In the genomic region with DNA sequence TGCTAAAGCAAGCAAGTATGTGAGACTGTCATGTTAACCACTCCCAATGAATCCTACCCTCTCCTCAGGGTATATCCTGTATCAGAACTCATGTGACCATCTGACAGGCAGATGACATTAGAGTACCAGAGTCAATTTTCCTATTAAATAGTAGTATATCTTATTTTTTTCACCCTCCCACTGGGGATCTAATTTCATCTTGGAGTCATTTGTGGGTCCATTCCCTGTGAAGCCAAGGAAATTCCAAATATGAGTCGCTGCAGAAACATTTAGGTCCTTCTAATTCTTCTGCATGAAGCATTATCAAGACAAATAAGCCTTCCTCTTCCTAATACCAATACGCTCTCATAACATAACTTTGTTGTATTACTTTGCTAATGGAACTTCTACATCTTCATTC, we compare ENCODE assay signal across 21 cellular contexts. TPM values are rescaled to one million over a fixed set of nuclear protein-coding genes. Genes with fewer than 3 reads are reported as not detected.
DNase-seq lines count a peak whose midpoint lies in the region; ATAC-seq, FAIRE-seq and TF ChIP-seq lines count a peak whose summit lies in the region.
"Had no signal": no experiment of that assay in that cellular context is flagged by ENCODE, and none has a peak within 500 bp of the region (broad histone marks: within the 10 kb centered on the region; RNA-seq: fewer than 3 reads in every experiment).

No MANE protein-coding gene starts in this region.

- no peaks in the 10 kb centered on the region for H3K4me1 ChIP-seq in mammary epithelial cell (ENCODE audit: insufficient read depth, low read length)
- no peaks in the 10 kb centered on the region for H3K4me1 ChIP-seq in transverse colon
- H3K4me1 ChIP-seq: gastrocnemius medialis had no signal

- H3K27me3 ChIP-seq in mammary epithelial cell (ENCODE audit: insufficient read depth, low read length) = peaks cover 2% of the 10 kb centered on the region
- H3K27me3 ChIP-seq in transverse colon = no peaks in the 10 kb centered on the region
- H3K27me3 ChIP-seq: brain microvascular endothelial cell, gastrocnemius medialis, MG63 had no signal

- TF ChIP-seq POLR2A in GM12892 (IDR thresholded peaks at IDR 0.05; ENCODE audit: low read depth, low read length) = no peak
- no peak for TF ChIP-seq POLR2A in transverse colon (IDR thresholded peaks at IDR 0.05)

- CTCF ChIA-PET in MCF 10A (lab: Yijun Ruan, JAX) (no interaction called here), mammary epithelial cell (lab: Charles Lee; ENCODE audit: low non-redundant PET) (no interaction called here)

- dilution Hi-C loops in mammary epithelial cell (cut with HindIII; ENCODE audit: low sequenced_read_pairs) = no loop called here

- intact Hi-C loops in MCF 10A (cut with micrococcal nuclease) (no loop called here), mammary epithelial cell (cut with micrococcal nuclease) (no loop called here), transverse colon (cut with DNase I; ENCODE audit: low total_unique reads) (no loop called here)

- in situ Hi-C loops in mammary epithelial cell (cut with MboI; ENCODE audit: low sequenced_read_pairs in 2 of 2) = no loop called here
- in situ Hi-C loops in transverse colon (cut with MboI; ENCODE audit: low pct_ligation_motif_present in 1 of 4, low pct_unique_long_range_greater_than_20kb in 1 of 4, low sequenced_read_pairs in 3 of 4) = no loop called here

- no peaks in the 10 kb centered on the region for H4K20me1 ChIP-seq in mammary epithelial cell (ENCODE audit: insufficient read depth, low read length)

- no peak overlapping the region for H2AFZ ChIP-seq in mammary epithelial cell (ENCODE audit: low read depth, low read length)

- no peak overlapping the region for H3K9ac ChIP-seq in mammary epithelial cell (ENCODE audit: insufficient read depth, low read length)

- 70% methylated on average over 2 of the region's 2 CpGs for WGBS in mammary epithelial cell (ENCODE audit: low coverage, missing lambda C conversion rate)
- WGBS in transverse colon (ENCODE audit: low coverage in 1 of 2), 2 donors = 86 to 87% methylated on average over 2 of the region's 2 CpGs

- no peak overlapping the region for H3K4me3 Mint-ChIP-seq in MCF 10A (ENCODE audit: unreplicated experiment)
- H3K4me3 Mint-ChIP-seq: CD8-positive, alpha-beta T cell; stimulated activated naive CD8-positive, alpha-beta T cell treated with anti-CD3 and anti-CD28 coated beads, Interleukin-15, amount 100 ng/mL, for 72 hours had no signal

- H3K9me3 ChIP-seq in mammary epithelial cell (replicated peaks; ENCODE audit: insufficient read depth, low read length) = no peaks in the 10 kb centered on the region
- H3K9me3 ChIP-seq in transverse colon = no peaks in the 10 kb centered on the region
- H3K9me3 ChIP-seq: gastrocnemius medialis, MG63 had no signal

- peaks cover 5% of the 10 kb centered on the region for H3K9me3 Mint-ChIP-seq in MCF 10A (ENCODE audit: unreplicated experiment)
- H3K9me3 Mint-ChIP-seq: CD8-positive, alpha-beta T cell; stimulated activated naive CD8-positive, alpha-beta T cell treated with anti-CD3 and anti-CD28 coated beads, Interleukin-15, amount 100 ng/mL, for 72 hours had no signal

- H3K4me2 ChIP-seq in mammary epithelial cell (ENCODE audit: insufficient read depth, low read depth, low read length) = no peak overlapping the region
- H3K4me2 ChIP-seq: smooth muscle cell had no signal

- BruUV-seq in MCF 10A (replicated peaks; lab: Mats Ljungman, UMichigan) (no TSS peak), mammary epithelial cell (replicated peaks; lab: Mats Ljungman, UMichigan) (no TSS peak)

- H3K4me1 Mint-ChIP-seq in MCF 10A (ENCODE audit: insufficient read depth, unreplicated experiment) = no peaks in the 10 kb centered on the region
- H3K4me1 Mint-ChIP-seq: stimulated activated naive CD8-positive, alpha-beta T cell treated with anti-CD3 and anti-CD28 coated beads, Interleukin-15, amount 100 ng/mL, for 72 hours had no signal

- H3K79me2 ChIP-seq in mammary epithelial cell (ENCODE audit: insufficient read depth, low read length) = no peaks in the 10 kb centered on the region

- no peak for TF ChIP-seq EP300 in transverse colon (IDR thresholded peaks at IDR 0.05; ENCODE audit: low read depth)

- no peak for FAIRE-seq in GM12892 (lab: Jason Lieb, UNC)
- FAIRE-seq: islet of Langerhans had no signal

- no peaks in the 10 kb centered on the region for H3K36me3 Mint-ChIP-seq in MCF 10A (ENCODE audit: insufficient read depth, unreplicated experiment)
- H3K36me3 Mint-ChIP-seq: CD8-positive, alpha-beta T cell had no signal

- ATAC-seq in GM21576 (IDR thresholded peaks at IDR 0.05; ENCODE audit: unreplicated experiment) = no peak
- ATAC-seq: CD8-positive, alpha-beta T cell; gastrocnemius medialis; Panc1; stimulated activated naive CD8-positive, alpha-beta T cell treated with anti-CD3 and anti-CD28 coated beads, Interleukin-15, amount 100 ng/mL, for 72 hours had no signal

- H3K27ac Mint-ChIP-seq in MCF 10A (ENCODE audit: low read depth, unreplicated experiment) = no peak overlapping the region
- H3K27ac Mint-ChIP-seq: CD8-positive, alpha-beta T cell; stimulated activated naive CD8-positive, alpha-beta T cell treated with anti-CD3 and anti-CD28 coated beads, Interleukin-15, amount 100 ng/mL, for 72 hours had no signal

- H3K27ac ChIP-seq in mammary epithelial cell (ENCODE audit: insufficient read depth, low read depth, low read length) (no peak overlapping the region), transverse colon (no peak overlapping the region)
- H3K27ac ChIP-seq: 22Rv1, brain microvascular endothelial cell, gastrocnemius medialis had no signal

- POLR2A ChIA-PET in MCF 10A (lab: Yijun Ruan, JAX) = no interaction called here

- H3K27me3 Mint-ChIP-seq in MCF 10A (ENCODE audit: insufficient read depth, unreplicated experiment) = no peaks in the 10 kb centered on the region

- DNase-seq in MCF 10A (ENCODE audit: unreplicated experiment) (peak; percentile 8), mammary epithelial cell (no peak), astrocyte of the hippocampus (ENCODE audit: low read depth, low spot score) (peak; percentile 72), hepatic stellate cell (ENCODE audit: low spot score) (peak; percentile 59), GM12892 (ENCODE audit: insufficient read length) (no peak), transverse colon (no peak)
- DNase-seq in activated CD8-positive, alpha-beta memory T cell treated with anti-CD3 and anti-CD28 coated beads, Interleukin-2, amount 50 U/mL, for 4 hours = no peak
- DNase-seq: activated CD8-positive, alpha-beta memory T cell treated with anti-CD3 and anti-CD28 coated beads for 24 hours; activated gamma-delta T cell; brain microvascular endothelial cell; CD8-positive, alpha-beta T cell; gastrocnemius medialis; MG63; NCI-H2029; NCI-H526 treated with DMSO at 0.1 percent for 48 hours; stimulated activated naive CD8-positive, alpha-beta T cell treated with anti-CD3 and anti-CD28 coated beads, Interleukin-15, amount 100 ng/mL, for 72 hours had no signal

- no peaks in the 10 kb centered on the region for H3K36me3 ChIP-seq in mammary epithelial cell (ENCODE audit: insufficient read depth, low read length)
- no peaks in the 10 kb centered on the region for H3K36me3 ChIP-seq in transverse colon
- H3K36me3 ChIP-seq: brain microvascular endothelial cell, gastrocnemius medialis, MG63 had no signal

- TF ChIP-seq CTCF in MCF 10A (IDR thresholded peaks at IDR 0.05; ENCODE audit: unreplicated experiment) (no peak), mammary epithelial cell (conservative IDR thresholded peaks at IDR 0.05 in 1 of 2, IDR thresholded peaks at IDR 0.05 in 1 of 2; ENCODE audit: extremely low read depth in 1 of 2, insufficient read depth in 1 of 2, low read depth in 1 of 2, low read length in 2 of 2) (no peak), transverse colon (IDR thresholded peaks at IDR 0.05) (no peak)

- H3K4me3 ChIP-seq in mammary epithelial cell (replicated peaks in 1 of 3; ENCODE audit: insufficient read depth in 1 of 3, low read depth in 2 of 3, low read length in 3 of 3) = no peak overlapping the region
- no peak overlapping the region for H3K4me3 ChIP-seq in transverse colon
- H3K4me3 ChIP-seq: gastrocnemius medialis, MG63, smooth muscle cell had no signal

RNA-seq across cellular contexts. Expression of a gene that starts 52.2 kb away (rescaled TPM):
- total RNA-seq in MCF 10A (2022) = 28.0 and 33.1 TPM in 2 replicates
- 100 to 1,000 TPM in 1 of 2 donors, 10 to 100 TPM in 1; 43.1 to 133 TPM for total RNA-seq in mammary epithelial cell
- polyA plus RNA-seq in mammary epithelial cell = 15.5 TPM
- polyA minus RNA-seq in mammary epithelial cell = 84.0 TPM
- 19.4 TPM for polyA plus RNA-seq in GM12892 (2012; ENCODE audit: missing spikeins)
- total RNA-seq in transverse colon = 100 to 1,000 TPM in 3 of 4 donors, 10 to 100 TPM in 1; 98.7 to 227 (median 150) TPM

Comparison
In these comparisons a context has a peak if more than half of its experiments do, and no peak if none do; other contexts are left out.
1. DNase-seq: peak in MCF 10A (single experiment), astrocyte of the hippocampus (single experiment) and hepatic stellate cell (single experiment); none in mammary epithelial cell (single experiment), activated CD8-positive, alpha-beta memory T cell treated with anti-CD3 and anti-CD28 coated beads, Interleukin-2, amount 50 U/mL, for 4 hours (single experiment), GM12892 (single experiment) and transverse colon (single experiment).